In the genomic region with DNA sequence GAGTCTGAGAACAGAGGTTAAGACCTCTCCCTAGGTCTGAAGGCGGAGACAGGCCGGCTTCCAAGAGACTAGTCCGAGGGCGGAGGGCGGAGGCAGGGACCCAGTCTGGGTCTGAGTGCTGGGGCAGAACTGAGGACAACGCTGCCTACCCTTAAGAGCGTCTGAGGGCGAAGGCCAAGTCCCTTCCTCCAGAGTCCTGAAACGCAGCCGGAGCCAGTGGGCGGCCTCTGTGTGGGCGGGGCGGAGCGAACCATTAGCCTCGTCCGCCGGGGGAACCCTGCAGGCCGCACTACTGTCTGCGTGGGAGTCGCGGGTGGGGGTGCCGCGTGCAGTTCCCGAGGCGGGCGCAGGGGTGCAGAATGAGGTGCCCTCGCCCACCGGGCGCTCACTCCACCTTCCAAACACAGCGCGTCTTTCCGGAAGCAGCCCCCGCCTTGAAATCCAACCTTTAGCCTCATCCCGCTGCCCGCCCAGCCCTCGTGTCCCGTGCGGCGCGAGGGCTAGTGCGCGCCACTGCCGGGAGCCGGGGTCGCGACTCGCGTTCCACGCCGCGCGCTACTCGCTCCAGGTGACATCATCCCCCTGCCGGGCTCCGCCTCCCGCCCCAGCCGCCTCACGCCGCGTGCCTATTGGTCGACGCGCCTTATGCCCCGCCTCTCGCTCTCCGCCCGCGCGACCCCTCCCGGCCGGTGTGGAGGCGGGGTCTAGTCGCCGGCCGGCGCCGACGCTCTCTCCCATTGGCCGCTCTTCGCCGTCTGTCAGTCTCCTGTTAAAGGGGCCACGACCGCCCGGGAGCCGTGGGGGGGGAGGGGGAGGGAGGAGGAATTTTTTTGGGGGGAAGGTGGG, we compare ENCODE assay signal across 1 cellular context.
TF ChIP-seq lines count a peak whose summit lies in the region.

A gene with protein sequence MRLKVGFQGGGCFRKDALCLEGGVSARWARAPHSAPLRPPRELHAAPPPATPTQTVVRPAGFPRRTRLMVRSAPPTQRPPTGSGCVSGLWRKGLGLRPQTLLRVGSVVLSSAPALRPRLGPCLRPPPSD (minus strand): TSS at position 579 of the 846 bp plus-strand sequence. CDS start 121 bp downstream, at position 458.

TF ChIP-seq in HEK293, 187 proteins besides CTCF, POLR2A, EP300 and RAD21 (continued from another document and continues in another):
- peak; percentile 88 for TF ChIP-seq KLF17 (tag by site-specific recombination; IDR thresholded peaks at IDR 0.05)
- peak; percentile 99 for TF ChIP-seq EGR2 (tag by site-specific recombination; IDR thresholded peaks at IDR 0.05; ENCODE audit: low read depth)
- 0 out of 2 replicates have a peak, but pooled peaks have one; percentile 29 for TF ChIP-seq ZNF623 (tag by site-specific recombination; IDR thresholded peaks at IDR 0.05)
- TF ChIP-seq, protein P1, sequence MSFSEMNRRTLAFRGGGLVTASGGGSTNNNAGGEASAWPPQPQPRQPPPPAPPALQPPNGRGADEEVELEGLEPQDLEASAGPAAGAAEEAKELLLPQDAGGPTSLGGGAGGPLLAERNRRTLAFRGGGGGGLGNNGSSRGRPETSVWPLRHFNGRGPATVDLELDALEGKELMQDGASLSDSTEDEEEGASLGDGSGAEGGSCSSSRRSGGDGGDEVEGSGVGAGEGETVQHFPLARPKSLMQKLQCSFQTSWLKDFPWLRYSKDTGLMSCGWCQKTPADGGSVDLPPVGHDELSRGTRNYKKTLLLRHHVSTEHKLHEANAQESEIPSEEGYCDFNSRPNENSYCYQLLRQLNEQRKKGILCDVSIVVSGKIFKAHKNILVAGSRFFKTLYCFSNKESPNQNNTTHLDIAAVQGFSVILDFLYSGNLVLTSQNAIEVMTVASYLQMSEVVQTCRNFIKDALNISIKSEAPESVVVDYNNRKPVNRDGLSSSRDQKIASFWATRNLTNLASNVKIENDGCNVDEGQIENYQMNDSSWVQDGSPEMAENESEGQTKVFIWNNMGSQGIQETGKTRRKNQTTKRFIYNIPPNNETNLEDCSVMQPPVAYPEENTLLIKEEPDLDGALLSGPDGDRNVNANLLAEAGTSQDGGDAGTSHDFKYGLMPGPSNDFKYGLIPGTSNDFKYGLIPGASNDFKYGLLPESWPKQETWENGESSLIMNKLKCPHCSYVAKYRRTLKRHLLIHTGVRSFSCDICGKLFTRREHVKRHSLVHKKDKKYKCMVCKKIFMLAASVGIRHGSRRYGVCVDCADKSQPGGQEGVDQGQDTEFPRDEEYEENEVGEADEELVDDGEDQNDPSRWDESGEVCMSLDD (tag by site-specific recombination; IDR thresholded peaks at IDR 0.05): peak; percentile 91
- peak; percentile 85 for TF ChIP-seq ZNF610 (tag by site-specific recombination; IDR thresholded peaks at IDR 0.05; ENCODE audit: borderline replicate concordance)
- TF ChIP-seq ZFP3 (tag by site-specific recombination; IDR thresholded peaks at IDR 0.05; ENCODE audit: low read depth): no peak
- no peak for TF ChIP-seq ZNF133 (tag by site-specific recombination; IDR thresholded peaks at IDR 0.05)
- TF ChIP-seq ZNF660 (tag by site-specific recombination; IDR thresholded peaks at IDR 0.05): peak; percentile 78
- peak; percentile 46; the same call in 1 of the 2 replicates for TF ChIP-seq ZBTB44 (tag by site-specific recombination; IDR thresholded peaks at IDR 0.05)
- TF ChIP-seq ZSCAN30 (tag by site-specific recombination; IDR thresholded peaks at IDR 0.05): peak; percentile 67
- TF ChIP-seq ZNF292 (tag by site-specific recombination; IDR thresholded peaks at IDR 0.05; ENCODE audit: borderline replicate concordance, low read depth): no peak
- peak; percentile 78; the same call in 1 of the 2 replicates for TF ChIP-seq ZBTB17 (tag by site-specific recombination; IDR thresholded peaks at IDR 0.05)
- TF ChIP-seq HOXC10 (CRISPR knock-in tag; IDR thresholded peaks at IDR 0.05): 0 out of 2 replicates have a peak, but pooled peaks have one; percentile 62
- peak; percentile 61; the same call in 1 of the 2 replicates for TF ChIP-seq GLIS1 (tag by site-specific recombination; IDR thresholded peaks at IDR 0.05)
- peak; percentile 63 for TF ChIP-seq IKZF3 (tag by site-specific recombination; IDR thresholded peaks at IDR 0.05)
- TF ChIP-seq KLF16 (tag by site-specific recombination; IDR thresholded peaks at IDR 0.05): peak; percentile 99
- TF ChIP-seq ZNF404 (tag by site-specific recombination; IDR thresholded peaks at IDR 0.05): 0 out of 2 replicates have a peak, but pooled peaks have one; percentile 11
- TF ChIP-seq ZNF423 (tag by site-specific recombination; IDR thresholded peaks at IDR 0.05): peak; percentile 42; the same call in 1 of the 2 replicates
- TF ChIP-seq ZBTB20 (tag by site-specific recombination; IDR thresholded peaks at IDR 0.05): peak; percentile 80
- TF ChIP-seq ZNF76 (tag by site-specific recombination; IDR thresholded peaks at IDR 0.05; ENCODE audit: borderline replicate concordance, low read depth): peak; percentile 73; the same call in 1 of the 2 replicates
- peak; percentile 93 for TF ChIP-seq ZNF324 (tag by site-specific recombination; IDR thresholded peaks at IDR 0.05)
- peak; percentile 82; the same call in 1 of the 2 replicates for TF ChIP-seq ZNF645 (tag by site-specific recombination; IDR thresholded peaks at IDR 0.05)
- peak; percentile 78 for TF ChIP-seq KLF10 (tag by site-specific recombination; IDR thresholded peaks at IDR 0.05)
- TF ChIP-seq YY2 (tag by site-specific recombination; IDR thresholded peaks at IDR 0.05): peak; percentile 39; the same call in 1 of the 2 replicates
- TF ChIP-seq TRIM28 (IDR thresholded peaks at IDR 0.05; ENCODE audit: borderline replicate concordance, low read length): no peak
- TF ChIP-seq ZNF146 (tag by site-specific recombination; IDR thresholded peaks at IDR 0.05): no peak
- peak; percentile 97 for TF ChIP-seq SP3 (tag by site-specific recombination; IDR thresholded peaks at IDR 0.05)
- TF ChIP-seq ZBTB8A (tag by site-specific recombination; IDR thresholded peaks at IDR 0.05): peak; percentile 85
- peak; percentile 92 for TF ChIP-seq SP2 (tag by site-specific recombination; IDR thresholded peaks at IDR 0.05)
- peak; percentile 51; the same call in 1 of the 2 replicates for TF ChIP-seq ZNF704 (tag by site-specific recombination; IDR thresholded peaks at IDR 0.05)
- TF ChIP-seq ZNF560 (tag by site-specific recombination; IDR thresholded peaks at IDR 0.05; ENCODE audit: borderline replicate concordance): no peak
- peak; percentile 90; the same call in 1 of the 2 replicates for TF ChIP-seq ZNF391 (tag by site-specific recombination; IDR thresholded peaks at IDR 0.05; ENCODE audit: borderline replicate concordance, low read depth)
- TF ChIP-seq SCRT2 (tag by site-specific recombination; IDR thresholded peaks at IDR 0.05): peak; percentile 57
- peak; percentile 66; the same call in 1 of the 2 replicates for TF ChIP-seq ZNF394 (tag by site-specific recombination; IDR thresholded peaks at IDR 0.05; ENCODE audit: borderline replicate concordance)
- no peak for TF ChIP-seq MEIS1 (CRISPR knock-in tag; IDR thresholded peaks at IDR 0.05; ENCODE audit: borderline replicate concordance)
- no peak for TF ChIP-seq ZNF529 (tag by site-specific recombination; IDR thresholded peaks at IDR 0.05; ENCODE audit: insufficient replicate concordance)
- TF ChIP-seq KLF9 (tag by site-specific recombination; IDR thresholded peaks at IDR 0.05; ENCODE audit: low read depth): peak; percentile 92
- TF ChIP-seq ZNF274 (IDR thresholded peaks at IDR 0.05; ENCODE audit: low read length): no peak
- TF ChIP-seq ZNF274 (tag by site-specific recombination; IDR thresholded peaks at IDR 0.05; ENCODE audit: borderline replicate concordance): no peak
- peak; percentile 26; the same call in 1 of the 2 replicates for TF ChIP-seq ZNF600 (tag by site-specific recombination; IDR thresholded peaks at IDR 0.05)
- TF ChIP-seq, protein P2, sequence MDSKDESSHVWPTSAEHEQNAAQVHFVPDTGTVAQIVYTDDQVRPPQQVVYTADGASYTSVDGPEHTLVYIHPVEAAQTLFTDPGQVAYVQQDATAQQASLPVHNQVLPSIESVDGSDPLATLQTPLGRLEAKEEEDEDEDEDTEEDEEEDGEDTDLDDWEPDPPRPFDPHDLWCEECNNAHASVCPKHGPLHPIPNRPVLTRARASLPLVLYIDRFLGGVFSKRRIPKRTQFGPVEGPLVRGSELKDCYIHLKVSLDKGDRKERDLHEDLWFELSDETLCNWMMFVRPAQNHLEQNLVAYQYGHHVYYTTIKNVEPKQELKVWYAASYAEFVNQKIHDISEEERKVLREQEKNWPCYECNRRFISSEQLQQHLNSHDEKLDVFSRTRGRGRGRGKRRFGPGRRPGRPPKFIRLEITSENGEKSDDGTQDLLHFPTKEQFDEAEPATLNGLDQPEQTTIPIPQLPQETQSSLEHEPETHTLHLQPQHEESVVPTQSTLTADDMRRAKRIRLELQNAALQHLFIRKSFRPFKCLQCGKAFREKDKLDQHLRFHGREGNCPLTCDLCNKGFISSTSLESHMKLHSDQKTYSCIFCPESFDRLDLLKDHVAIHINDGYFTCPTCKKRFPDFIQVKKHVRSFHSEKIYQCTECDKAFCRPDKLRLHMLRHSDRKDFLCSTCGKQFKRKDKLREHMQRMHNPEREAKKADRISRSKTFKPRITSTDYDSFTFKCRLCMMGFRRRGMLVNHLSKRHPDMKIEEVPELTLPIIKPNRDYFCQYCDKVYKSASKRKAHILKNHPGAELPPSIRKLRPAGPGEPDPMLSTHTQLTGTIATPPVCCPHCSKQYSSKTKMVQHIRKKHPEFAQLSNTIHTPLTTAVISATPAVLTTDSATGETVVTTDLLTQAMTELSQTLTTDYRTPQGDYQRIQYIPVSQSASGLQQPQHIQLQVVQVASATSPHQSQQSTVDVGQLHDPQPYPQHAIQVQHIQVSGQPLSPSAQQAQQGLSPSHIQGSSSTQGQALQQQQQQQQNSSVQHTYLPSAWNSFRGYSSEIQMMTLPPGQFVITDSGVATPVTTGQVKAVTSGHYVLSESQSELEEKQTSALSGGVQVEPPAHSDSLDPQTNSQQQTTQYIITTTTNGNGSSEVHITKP (tag by site-specific recombination; IDR thresholded peaks at IDR 0.05): peak; percentile 100
- TF ChIP-seq PRDM1 (tag by site-specific recombination; IDR thresholded peaks at IDR 0.05): no peak
- TF ChIP-seq, protein P3, sequence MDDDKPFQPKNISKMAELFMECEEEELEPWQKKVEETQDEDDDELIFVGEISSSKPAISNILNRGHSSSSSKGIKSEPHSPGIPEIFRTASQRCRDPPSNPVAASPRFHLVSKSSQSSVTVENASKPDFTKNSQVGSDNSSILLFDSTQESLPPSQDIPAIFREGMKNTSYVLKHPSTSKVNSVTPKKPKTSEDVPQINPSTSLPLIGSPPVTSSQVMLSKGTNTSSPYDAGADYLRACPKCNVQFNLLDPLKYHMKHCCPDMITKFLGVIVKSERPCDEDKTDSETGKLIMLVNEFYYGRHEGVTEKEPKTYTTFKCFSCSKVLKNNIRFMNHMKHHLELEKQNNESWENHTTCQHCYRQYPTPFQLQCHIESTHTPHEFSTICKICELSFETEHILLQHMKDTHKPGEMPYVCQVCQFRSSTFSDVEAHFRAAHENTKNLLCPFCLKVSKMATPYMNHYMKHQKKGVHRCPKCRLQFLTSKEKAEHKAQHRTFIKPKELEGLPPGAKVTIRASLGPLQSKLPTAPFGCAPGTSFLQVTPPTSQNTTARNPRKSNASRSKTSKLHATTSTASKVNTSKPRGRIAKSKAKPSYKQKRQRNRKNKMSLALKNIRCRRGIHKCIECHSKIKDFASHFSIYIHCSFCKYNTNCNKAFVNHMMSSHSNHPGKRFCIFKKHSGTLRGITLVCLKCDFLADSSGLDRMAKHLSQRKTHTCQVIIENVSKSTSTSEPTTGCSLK (tag by site-specific recombination; IDR thresholded peaks at IDR 0.05): no peak
- no peak; the same call in 1 of the 2 replicates for TF ChIP-seq ZNF777 (tag by site-specific recombination; IDR thresholded peaks at IDR 0.05; ENCODE audit: borderline replicate concordance)
- no peak for TF ChIP-seq ZNF174 (tag by site-specific recombination; IDR thresholded peaks at IDR 0.05)
